9 cellular contexts compared by ENCODE assay signal in genomic region chr4:9381012-9381534, GRCh38. TPM values are rescaled to one million over a fixed set of nuclear protein-coding genes. Genes with fewer than 3 reads are reported as not detected.
DNase-seq lines count a peak whose midpoint lies in the region; ATAC-seq and TF ChIP-seq lines count a peak whose summit lies in the region.
"Not testable (repeated sequence)": the region's sequence is repeated elsewhere in the genome, so short reads cannot be mapped to it uniquely, and the experiment has no call there.
"Had no signal": no experiment of that assay in that cellular context is flagged by ENCODE, and none has a peak within 500 bp of the region (broad histone marks: within the 10 kb centered on the region; RNA-seq: fewer than 3 reads in every experiment).

No MANE protein-coding gene starts in this region.

- not testable (repeated sequence) for H3K27me3 ChIP-seq in thyroid gland

- not testable (repeated sequence) for H3K4me1 ChIP-seq in mesodermal cell (ENCODE audit: control insufficient read depth, insufficient read depth, low read length, poor library complexity, severe bottlenecking); thyroid gland

- H3K9me3 ChIP-seq in mesodermal cell (ENCODE audit: control insufficient read depth, low read length); thyroid gland: not testable (repeated sequence)

- H3K36me3 Mint-ChIP-seq in activated naive CD8-positive, alpha-beta T cell treated with anti-CD3 and anti-CD28 coated beads, Interleukin-2, amount 10 ng/mL, durations not matched to agents 7 days and 5 days = not testable (repeated sequence)

- peak; percentile 15 for TF ChIP-seq CTCF in foreskin fibroblast (IDR thresholded peaks at IDR 0.05; ENCODE audit: low read depth, low read length)
- TF ChIP-seq CTCF in thyroid gland (IDR thresholded peaks at IDR 0.05) = peak; percentile 28 to 70 (median 52)

- DNase-seq in ELF-1 (ENCODE audit: low read depth, low spot score) = peak; percentile 36
- DNase-seq in LoVo (ENCODE audit: low spot score) = peak; percentile 1
- DNase-seq in activated CD4-positive, alpha-beta T cell treated with anti-CD3 and anti-CD28 coated beads for 1 hour = peak; percentile 41
- peak; percentile 60 for DNase-seq in activated naive CD8-positive, alpha-beta T cell treated with anti-CD3 and anti-CD28 coated beads, Interleukin-2, amount 10 ng/mL, durations not matched to agents 7 days and 5 days
- DNase-seq in foreskin fibroblast = peak in 1 of 2 donors; percentile 1
- peak; percentile 61 to 62 for DNase-seq in thyroid gland

- H3K9me3 Mint-ChIP-seq in activated naive CD8-positive, alpha-beta T cell treated with anti-CD3 and anti-CD28 coated beads, Interleukin-2, amount 10 ng/mL, durations not matched to agents 7 days and 5 days = not testable (repeated sequence)

- not testable (repeated sequence) for H3K36me3 ChIP-seq in mesodermal cell (ENCODE audit: control insufficient read depth, insufficient read depth, low read length); thyroid gland

- H3K27ac ChIP-seq in mesodermal cell (ENCODE audit: low read depth, low read length, severe bottlenecking); skin epidermis; thyroid gland: not testable (repeated sequence)

- not testable (repeated sequence) for ATAC-seq in activated naive CD8-positive, alpha-beta T cell treated with anti-CD3 and anti-CD28 coated beads, Interleukin-2, amount 10 ng/mL, durations not matched to agents 7 days and 5 days (ENCODE audit: low read depth)

- H3K4me3 ChIP-seq in foreskin fibroblast (ENCODE audit: low read depth in 1 of 2, low read length in 2 of 2) (peak overlapping the region; percentile 41 to 54), mesodermal cell (ENCODE audit: extremely low read depth, insufficient read depth, low read length, poor library complexity, severe bottlenecking) (peak overlapping the region; percentile 14), skin epidermis (peak overlapping the region; percentile 21 to 39 (median 29))
- not testable (repeated sequence) for H3K4me3 ChIP-seq in thyroid gland (replicated peaks in 1 of 3)

- not testable (repeated sequence) for H3K27ac Mint-ChIP-seq in activated naive CD8-positive, alpha-beta T cell treated with anti-CD3 and anti-CD28 coated beads, Interleukin-2, amount 10 ng/mL, durations not matched to agents 7 days and 5 days

- H3K27me3 Mint-ChIP-seq in activated naive CD8-positive, alpha-beta T cell treated with anti-CD3 and anti-CD28 coated beads, Interleukin-2, amount 10 ng/mL, durations not matched to agents 7 days and 5 days = not testable (repeated sequence)

- 49 to 64% methylated on average over 8 to 18 of the region's 36 CpGs for WGBS in mesodermal cell (ENCODE audit: insufficient coverage in 2 of 2), 2 experiments
- 51 to 68% methylated on average over 15 to 18 of the region's 36 CpGs for WGBS in thyroid gland, 2 donors

- not testable (repeated sequence) for TF ChIP-seq POLR2A in thyroid gland (IDR thresholded peaks at IDR 0.05)

- not testable (repeated sequence) for H3K4me1 Mint-ChIP-seq in activated naive CD8-positive, alpha-beta T cell treated with anti-CD3 and anti-CD28 coated beads, Interleukin-2, amount 10 ng/mL, durations not matched to agents 7 days and 5 days

- intact Hi-C loops in thyroid gland (cut with DNase I) = not testable (repeated sequence)

- H3K4me3 Mint-ChIP-seq in activated naive CD8-positive, alpha-beta T cell treated with anti-CD3 and anti-CD28 coated beads, Interleukin-2, amount 10 ng/mL, durations not matched to agents 7 days and 5 days = peak overlapping the region; percentile 51

- POLR2A ChIA-PET in activated naive CD8-positive, alpha-beta T cell treated with anti-CD3 and anti-CD28 coated beads, Interleukin-2, amount 10 ng/mL, durations not matched to agents 7 days and 5 days (lab: Charles Lee) = not testable (repeated sequence)

RNA-seq across cellular contexts. Expression of gene USP17L30, which starts 18.1 kb away (rescaled TPM):
- total RNA-seq in activated naive CD8-positive, alpha-beta T cell treated with anti-CD3 and anti-CD28 coated beads, Interleukin-2, amount 10 ng/mL, durations not matched to agents 7 days and 5 days = not detected
- polyA plus RNA-seq in mesodermal cell (2013, experiment 1 of 2) = not detected
- polyA plus RNA-seq in mesodermal cell (2013, experiment 2 of 2) = not detected
- total RNA-seq in thyroid gland = not detected
- total RNA-seq: cerebellum had no signal

RNA-seq across cellular contexts. Expression of gene USP17L29, which starts 27.6 kb away (rescaled TPM):
- not detected for total RNA-seq in activated naive CD8-positive, alpha-beta T cell treated with anti-CD3 and anti-CD28 coated beads, Interleukin-2, amount 10 ng/mL, durations not matched to agents 7 days and 5 days
- not detected for polyA plus RNA-seq in mesodermal cell (2013, experiment 1 of 2)
- polyA plus RNA-seq in mesodermal cell (2013, experiment 2 of 2) = not detected
- not detected for total RNA-seq in thyroid gland
- total RNA-seq: cerebellum had no signal

RNA-seq across cellular contexts. Expression of gene USP17L28, which starts 32.4 kb away (rescaled TPM):
- not detected for total RNA-seq in activated naive CD8-positive, alpha-beta T cell treated with anti-CD3 and anti-CD28 coated beads, Interleukin-2, amount 10 ng/mL, durations not matched to agents 7 days and 5 days
- not detected for polyA plus RNA-seq in mesodermal cell (2013, experiment 1 of 2)
- not detected for polyA plus RNA-seq in mesodermal cell (2013, experiment 2 of 2)
- not detected for total RNA-seq in thyroid gland
- total RNA-seq: cerebellum had no signal

RNA-seq across cellular contexts. Expression of gene USP17L27, which starts 37.1 kb away (rescaled TPM):
- total RNA-seq in activated naive CD8-positive, alpha-beta T cell treated with anti-CD3 and anti-CD28 coated beads, Interleukin-2, amount 10 ng/mL, durations not matched to agents 7 days and 5 days = not detected
- not detected for polyA plus RNA-seq in mesodermal cell (2013, experiment 1 of 2)
- not detected for polyA plus RNA-seq in mesodermal cell (2013, experiment 2 of 2)
- not detected for total RNA-seq in thyroid gland
- total RNA-seq: cerebellum had no signal

RNA-seq across cellular contexts. Expression of gene USP17L5, which starts 41.9 kb away (rescaled TPM):
- not detected for total RNA-seq in activated naive CD8-positive, alpha-beta T cell treated with anti-CD3 and anti-CD28 coated beads, Interleukin-2, amount 10 ng/mL, durations not matched to agents 7 days and 5 days
- polyA plus RNA-seq in mesodermal cell (2013, experiment 1 of 2) = not detected
- not detected for polyA plus RNA-seq in mesodermal cell (2013, experiment 2 of 2)
- total RNA-seq in thyroid gland = not detected
- total RNA-seq: cerebellum had no signal
